In genomic region chr18:9926223-9926894, GRCh38 we compare ENCODE assay signal across 1 cellular context.
TF ChIP-seq lines count a peak whose summit lies in the region.

No MANE protein-coding gene starts in this region.

TF ChIP-seq in IMR-90, 13 proteins besides CTCF, POLR2A, EP300 and RAD21:
- no peak for TF ChIP-seq SMC3 (IDR thresholded peaks at IDR 0.05; ENCODE audit: low read depth, low read length)
- no peak for TF ChIP-seq NFE2L2 (IDR thresholded peaks at IDR 0.05; ENCODE audit: low read depth, low read length)
- TF ChIP-seq MAZ (IDR thresholded peaks at IDR 0.05; ENCODE audit: borderline replicate concordance, low read depth, low read length) = no peak
- no peak for TF ChIP-seq MAFK (IDR thresholded peaks at IDR 0.05; ENCODE audit: low read depth, low read length)
- TF ChIP-seq CHD1 (IDR thresholded peaks at IDR 0.05; ENCODE audit: low read depth, low read length) = no peak
- no peak for TF ChIP-seq USF2 (IDR thresholded peaks at IDR 0.05; ENCODE audit: low read depth, low read length)
- TF ChIP-seq FOS (IDR thresholded peaks at IDR 0.05; ENCODE audit: low read depth, low read length) = no peak
- no peak for TF ChIP-seq CEBPB (IDR thresholded peaks at IDR 0.05; ENCODE audit: low read depth, low read length)
- no peak for TF ChIP-seq BHLHE40 (IDR thresholded peaks at IDR 0.05; ENCODE audit: low read depth, low read length)
- no peak for TF ChIP-seq RFX5 (IDR thresholded peaks at IDR 0.05; ENCODE audit: low read depth, low read length)
- no peak for TF ChIP-seq ELK1 (IDR thresholded peaks at IDR 0.05; ENCODE audit: borderline replicate concordance, low read depth, low read length)
- no peak for TF ChIP-seq MXI1 (IDR thresholded peaks at IDR 0.05; ENCODE audit: borderline replicate concordance, low read depth, low read length)
